8 cellular contexts compared by ENCODE assay signal in genomic region chr9:121269030-121269887, GRCh38. TPM values are rescaled to one million over a fixed set of nuclear protein-coding genes. Genes with fewer than 3 reads are reported as not detected.
A peak's percentile ranks its signal among the peaks of the same experiment; 100 is the strongest.
DNase-seq lines count a peak whose midpoint lies in the region; ATAC-seq and TF ChIP-seq lines count a peak whose summit lies in the region.

No MANE protein-coding gene starts in this region.

- peak overlapping the region in 5 of 10 donors; percentile 3 to 59 (median 22) for H3K27ac Mint-ChIP-seq in naive thymus-derived CD8-positive, alpha-beta T cell

- H3K4me1 Mint-ChIP-seq in naive thymus-derived CD8-positive, alpha-beta T cell, result peaks cover 6 to 48% (median 18%) of the 10 kb centered on the region in 4 donors

- H3K36me3 Mint-ChIP-seq in naive thymus-derived CD8-positive, alpha-beta T cell, result peaks cover 0 to 2% (median 0%) of the 10 kb centered on the region in 3 donors

- H3K9me3 Mint-ChIP-seq in naive thymus-derived CD8-positive, alpha-beta T cell, result no peaks in the 10 kb centered on the region

- ATAC-seq in naive thymus-derived CD8-positive, alpha-beta T cell, result peak in 1 of 2 donors; percentile 13
- ATAC-seq in HG03280 (IDR thresholded peaks at IDR 0.05; ENCODE audit: unreplicated experiment), result no peak
- ATAC-seq in GM21360 (IDR thresholded peaks at IDR 0.05; ENCODE audit: unreplicated experiment), result no peak

- peaks cover 0 to 16% (median 7%) of the 10 kb centered on the region in 5 donors for H3K27me3 Mint-ChIP-seq in naive thymus-derived CD8-positive, alpha-beta T cell

- H3K4me3 ChIP-seq in epithelial cell of proximal tubule (ENCODE audit: low read depth, low read length), result peak overlapping the region; percentile 80

- DNase-seq in GM20000 (ENCODE audit: low spot score) (peak; percentile 15), NCI-H82 treated with DMSO at 0.1 percent for 48 hours (lab: John Stamatoyannopoulos, UW; ENCODE audit: unreplicated experiment) (peak; percentile 44), epithelial cell of proximal tubule (ENCODE audit: low read depth) (no peak), cerebellar nuclear complex (lab: John Stamatoyannopoulos, UW) (no peak)
- DNase-seq in naive thymus-derived CD8-positive, alpha-beta T cell, result no peak
- no peak for DNase-seq in effector CD8-positive, alpha-beta T cell (lab: John Stamatoyannopoulos, UW)

- POLR2A ChIA-PET in naive thymus-derived CD8-positive, alpha-beta T cell (lab: Charles Lee), result no interaction called here

- TF ChIP-seq CTCF in GM20000 (IDR thresholded peaks at IDR 0.05; ENCODE audit: extremely low read depth, missing control alignments) (no peak), epithelial cell of proximal tubule (conservative IDR thresholded peaks at IDR 0.05; ENCODE audit: low read depth, low read length) (no peak)

- peak overlapping the region; percentile 73 to 88 (median 83) for H3K4me3 Mint-ChIP-seq in naive thymus-derived CD8-positive, alpha-beta T cell

RNA-seq across cellular contexts. Expression of gene GSN, which starts 1.3 kb away (rescaled TPM):
- total RNA-seq in epithelial cell of proximal tubule, result 130 and 174 TPM in 2 replicates
- total RNA-seq in naive thymus-derived CD8-positive, alpha-beta T cell, result 1 to 10 TPM; 7.0 to 7.9 TPM
- polyA plus RNA-seq in naive thymus-derived CD8-positive, alpha-beta T cell, result 1 to 10 TPM; 2.0 to 3.3 (median 3.0) TPM

Comparison
In these comparisons a context has a peak if more than half of its experiments do, and no peak if none do; other contexts are left out.
1. DNase-seq: peak in GM20000 (single experiment) and NCI-H82 treated with DMSO at 0.1 percent for 48 hours (single experiment); none in epithelial cell of proximal tubule (single experiment), naive thymus-derived CD8-positive, alpha-beta T cell (0 of 10), cerebellar nuclear complex (0 of 2) and effector CD8-positive, alpha-beta T cell (single experiment).
2. RNA of gene GSN, which starts 1.3 kb away (total RNA-seq): 130 to 174 TPM in epithelial cell of proximal tubule; 7.0 to 7.9 TPM in naive thymus-derived CD8-positive, alpha-beta T cell; every median in the first group is over 10 times any median in the second.